ENCODE assay signal across 9 cellular contexts in genomic region chr2:85852979-85853498, GRCh38. TPM values are rescaled to one million over a fixed set of nuclear protein-coding genes. Genes with fewer than 3 reads are reported as not detected.
DNase-seq lines count a peak whose midpoint lies in the region; ATAC-seq and FAIRE-seq lines count a peak whose summit lies in the region.
"Had no signal": no experiment of that assay in that cellular context is flagged by ENCODE, and none has a peak within 500 bp of the region (broad histone marks: within the 10 kb centered on the region; RNA-seq: fewer than 3 reads in every experiment).

No MANE protein-coding gene starts in this region.

- peak; percentile 83 for ATAC-seq in GM19023 (IDR thresholded peaks at IDR 0.05; ENCODE audit: unreplicated experiment)
- ATAC-seq in HG03103 (IDR thresholded peaks at IDR 0.05; ENCODE audit: low read depth, unreplicated experiment): peak; percentile 42

- FAIRE-seq in frontal cortex (lab: Jason Lieb, UNC): no peak
- FAIRE-seq: keratinocyte had no signal

- peak; percentile 75 for DNase-seq in activated CD4-positive, alpha-beta T cell treated with anti-CD3 and anti-CD28 coated beads, Interleukin-2, amount 50 U/mL, for 1 hour
- DNase-seq in fibroblast of gingiva (ENCODE audit: low read depth) (peak; percentile 21), frontal cortex (ENCODE audit: low spot score in 2 of 2) (no peak), middle frontal gyrus (ENCODE audit: extremely low spot score, low spot score) (no peak), NCI-H1417 treated with DMSO at 0.1 percent for 48 hours (lab: John Stamatoyannopoulos, UW) (no peak)
- DNase-seq in stimulated activated CD4-positive, alpha-beta T cell treated with anti-CD3 and anti-CD28 coated beads, TNF-alpha, amount 100 ng/mL, for 4 hours (ENCODE audit: low read depth in 3 of 3): peak in 2 of 3 experiments; percentile 33

RNA-seq across cellular contexts. Expression of gene ST3GAL5, which starts 35.8 kb away (rescaled TPM):
- 44.4 TPM for total RNA-seq in frontal cortex

Comparison
In these comparisons a context has a peak if more than half of its experiments do, and no peak if none do; other contexts are left out.
1. DNase-seq: peak in activated CD4-positive, alpha-beta T cell treated with anti-CD3 and anti-CD28 coated beads, Interleukin-2, amount 50 U/mL, for 1 hour (single experiment), fibroblast of gingiva (single experiment) and stimulated activated CD4-positive, alpha-beta T cell treated with anti-CD3 and anti-CD28 coated beads, TNF-alpha, amount 100 ng/mL, for 4 hours (2 of 3); none in frontal cortex (0 of 2), middle frontal gyrus (single experiment) and NCI-H1417 treated with DMSO at 0.1 percent for 48 hours (single experiment).